ENCODE assay signal across 9 cellular contexts in genomic region chrX:3143043-3143799, GRCh38.
A peak's percentile ranks its signal among the peaks of the same experiment; 100 is the strongest.
DNase-seq lines count a peak whose midpoint lies in the region; ATAC-seq and TF ChIP-seq lines count a peak whose summit lies in the region.
"Had no signal": no experiment of that assay in that cellular context is flagged by ENCODE, and none has a peak within 500 bp of the region (broad histone marks: within the 10 kb centered on the region; RNA-seq: fewer than 3 reads in every experiment).

No MANE protein-coding gene starts in this region.

- ATAC-seq in activated T-cell treated with anti-CD3 and anti-CD28 coated beads, Interleukin-2, amount 50 U/mL, for 72 hours (replicated peaks in 1 of 2), result peak; percentile 45 to 60
- ATAC-seq in upper lobe of right lung, result peak; percentile 32

- peaks cover 17% of the 10 kb centered on the region for H3K4me1 Mint-ChIP-seq in activated T-cell treated with anti-CD3 and anti-CD28 coated beads, Interleukin-2, amount 50 U/mL, for 72 hours (ENCODE audit: low read depth)

- H3K27ac ChIP-seq in KMS-11 (no peak overlapping the region), upper lobe of right lung (no peak overlapping the region)

- H3K4me1 ChIP-seq in KMS-11 (ENCODE audit: low read depth, poor library complexity, severe bottlenecking) (no peaks in the 10 kb centered on the region), upper lobe of right lung (no peaks in the 10 kb centered on the region)

- H3K4me2 ChIP-seq in KMS-11, result no peak overlapping the region

- no peak overlapping the region for H3K9ac ChIP-seq in KMS-11

- intact Hi-C loops in upper lobe of right lung (cut with DNase I), result no loop called here

- no peaks in the 10 kb centered on the region for H3K79me2 ChIP-seq in KMS-11 (ENCODE audit: insufficient read depth, low read depth)

- H3K4me3 ChIP-seq in KMS-11 (IDR thresholded peaks at IDR 0.05; ENCODE audit: insufficient read depth, low read depth, low read length), result no peak overlapping the region
- H3K4me3 ChIP-seq in upper lobe of right lung, result no peak overlapping the region

- H3K36me3 ChIP-seq in KMS-11 (ENCODE audit: insufficient read depth), result no peaks in the 10 kb centered on the region
- H3K36me3 ChIP-seq in upper lobe of right lung, result no peaks in the 10 kb centered on the region

- no peaks in the 10 kb centered on the region for H4K20me1 ChIP-seq in KMS-11 (ENCODE audit: insufficient read depth)

- peak overlapping the region; percentile 81 for H2AFZ ChIP-seq in KMS-11 (ENCODE audit: low read depth)

- DNase-seq in stimulated activated CD4-positive, alpha-beta T cell treated with anti-CD3 and anti-CD28 coated beads, Interleukin-4, amount 100 ng/mL, for 24 hours, result peak; percentile 3
- no peak for DNase-seq in stimulated activated CD4-positive, alpha-beta T cell treated with anti-CD3 and anti-CD28 coated beads, Interleukin-4, amount 100 ng/mL, for 1 hour
- DNase-seq in activated T-cell treated with anti-CD3 and anti-CD28 coated beads, Interleukin-2, amount 50 U/mL, for 72 hours, result no peak
- no peak for DNase-seq in upper lobe of right lung
- DNase-seq in NCI-H1092 treated with DMSO at 0.1 percent for 48 hours (lab: John Stamatoyannopoulos, UW), result no peak
- DNase-seq in activated gamma-delta T cell treated with Interleukin-2 at 50 U/mL for 16 hours, result no peak
- DNase-seq in AG08396 (ENCODE audit: low spot score), result no peak
- DNase-seq: activated CD8-positive, alpha-beta memory T cell treated with anti-CD3 and anti-CD28 coated beads, Interleukin-2, amount 50 U/mL, for 4 hours had no signal

- H3K27me3 ChIP-seq in KMS-11 (ENCODE audit: insufficient read depth, low read depth) (no peaks in the 10 kb centered on the region), upper lobe of right lung (no peaks in the 10 kb centered on the region)

- peak overlapping the region; percentile 26 for H3K27ac Mint-ChIP-seq in activated T-cell treated with anti-CD3 and anti-CD28 coated beads, Interleukin-2, amount 50 U/mL, for 72 hours

- H3K27me3 Mint-ChIP-seq in activated T-cell treated with anti-CD3 and anti-CD28 coated beads, Interleukin-2, amount 50 U/mL, for 72 hours (ENCODE audit: low read depth), result no peaks in the 10 kb centered on the region

- H3K9me3 Mint-ChIP-seq in activated T-cell treated with anti-CD3 and anti-CD28 coated beads, Interleukin-2, amount 50 U/mL, for 72 hours, result peaks cover 18 to 26% of the 10 kb centered on the region in 2 donors

- H3K9me3 ChIP-seq in upper lobe of right lung, result no peaks in the 10 kb centered on the region

- no peak for TF ChIP-seq CTCF in KMS-11 (conservative IDR thresholded peaks at IDR 0.05; ENCODE audit: low read depth, low read length)
- no peak for TF ChIP-seq CTCF in upper lobe of right lung (IDR thresholded peaks at IDR 0.05)

- peak overlapping the region; percentile 55 to 60 for H3K4me3 Mint-ChIP-seq in activated T-cell treated with anti-CD3 and anti-CD28 coated beads, Interleukin-2, amount 50 U/mL, for 72 hours

- H3K36me3 Mint-ChIP-seq in activated T-cell treated with anti-CD3 and anti-CD28 coated beads, Interleukin-2, amount 50 U/mL, for 72 hours (ENCODE audit: insufficient read depth in 2 of 2), result peaks cover 14 to 26% of the 10 kb centered on the region in 2 donors
